ENCODE assay signal across 1 cellular context in genomic region chr20:46324960-46325703, GRCh38.
TF ChIP-seq lines count a peak whose summit lies in the region.

No MANE protein-coding gene starts in this region.

TF ChIP-seq in neural cell, 6 proteins besides CTCF, POLR2A, EP300 and RAD21 (continued from another document):
- TF ChIP-seq SMC3 (conservative IDR thresholded peaks at IDR 0.05; ENCODE audit: poor library complexity), result no peak
